ENCODE assay signal across 8 cellular contexts in the genomic region with DNA sequence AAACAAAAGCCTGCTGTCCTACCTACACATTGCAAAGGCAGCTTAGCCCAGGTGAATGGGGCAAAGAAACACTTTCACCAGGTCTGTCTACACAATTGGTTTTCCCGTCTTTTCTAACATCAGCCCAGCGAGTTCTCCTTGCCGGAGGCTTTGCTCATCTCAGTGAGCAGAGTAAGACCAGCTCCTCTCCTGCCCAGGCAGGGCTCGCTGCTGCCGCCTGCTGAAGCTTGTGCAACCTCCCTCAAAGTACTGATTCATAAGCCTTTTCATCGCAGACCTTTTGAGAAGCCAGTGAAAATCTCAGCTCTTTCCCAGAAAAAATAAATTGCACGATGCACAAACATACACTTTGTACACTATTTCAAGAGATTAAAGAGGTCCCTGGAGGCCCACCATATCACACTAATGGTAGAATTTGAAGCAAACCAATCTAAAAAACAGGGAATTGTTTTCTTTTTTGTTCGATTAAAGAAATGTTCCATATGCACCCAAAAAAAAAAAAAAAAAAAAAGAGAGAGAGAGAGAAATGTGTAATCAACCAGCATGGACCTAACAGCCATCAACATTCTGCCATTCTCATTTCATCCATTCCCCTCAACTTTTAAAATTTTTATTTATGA.
DNase-seq lines count a peak whose midpoint lies in the region; TF ChIP-seq lines count a peak whose summit lies in the region.

No MANE protein-coding gene starts in this region.

- WGBS in prostate gland = 18% methylated on average over 8 of the region's 8 CpGs

- H3K27me3 ChIP-seq in prostate gland (replicated peaks; ENCODE audit: insufficient read depth) = no peaks in the 10 kb centered on the region

- H3K4me3 ChIP-seq in prostate gland = no peak overlapping the region

- no peaks in the 10 kb centered on the region for H3K36me3 ChIP-seq in prostate gland

- H3K9me3 ChIP-seq in prostate gland = no peaks in the 10 kb centered on the region

- DNase-seq in 8988T = peak; percentile 31
- DNase-seq in LoVo (ENCODE audit: low spot score) = peak; percentile 17
- DNase-seq in UCSD-AML1 (lab: John Stamatoyannopoulos, UW; ENCODE audit: unreplicated experiment) = peak; percentile 20
- peak; percentile 19 to 78 (median 56) for DNase-seq in head of caudate nucleus
- DNase-seq in prostate gland (ENCODE audit: low spot score) = peak; percentile 33
- DNase-seq in NCI-H2107 (lab: John Stamatoyannopoulos, UW) = no peak
- DNase-seq in stimulated activated naive CD4-positive, alpha-beta T cell treated with Interleukin-2 at 50 U/mL for 16 hours (lab: John Stamatoyannopoulos, UW) = no peak

- TF ChIP-seq POLR2A in prostate gland (IDR thresholded peaks at IDR 0.05) = no peak

- no peaks in the 10 kb centered on the region for H3K4me1 ChIP-seq in prostate gland (replicated peaks)

- TF ChIP-seq CTCF in GM12873 (IDR thresholded peaks at IDR 0.05; ENCODE audit: insufficient read depth, low read depth, low read length, missing control alignments) (peak; percentile 64), prostate gland (IDR thresholded peaks at IDR 0.05) (peak in 2 of 4 experiments; percentile 53 to 57)

- H3K27ac ChIP-seq in prostate gland = no peak overlapping the region

- intact Hi-C loops in head of caudate nucleus (cut with DNase I) (loop anchor here (10.0 kb wide), 1 partner anchor 569 kb away; no protein-coding TSS in a partner anchor), prostate gland (cut with DNase I) (loop anchor here (5.0 to 10.0 kb wide), 2 partner anchors 572 to 789 kb away; no protein-coding TSS in a partner anchor)

Comparison
In these comparisons a context has a peak if more than half of its experiments do, and no peak if none do; other contexts are left out.
1. DNase-seq: peak in 8988T (single experiment), LoVo (single experiment), UCSD-AML1 (single experiment), head of caudate nucleus (42 of 42) and prostate gland (single experiment); none in NCI-H2107 (single experiment) and stimulated activated naive CD4-positive, alpha-beta T cell treated with Interleukin-2 at 50 U/mL for 16 hours (single experiment).